12 cellular contexts compared by ENCODE assay signal in the genomic region with DNA sequence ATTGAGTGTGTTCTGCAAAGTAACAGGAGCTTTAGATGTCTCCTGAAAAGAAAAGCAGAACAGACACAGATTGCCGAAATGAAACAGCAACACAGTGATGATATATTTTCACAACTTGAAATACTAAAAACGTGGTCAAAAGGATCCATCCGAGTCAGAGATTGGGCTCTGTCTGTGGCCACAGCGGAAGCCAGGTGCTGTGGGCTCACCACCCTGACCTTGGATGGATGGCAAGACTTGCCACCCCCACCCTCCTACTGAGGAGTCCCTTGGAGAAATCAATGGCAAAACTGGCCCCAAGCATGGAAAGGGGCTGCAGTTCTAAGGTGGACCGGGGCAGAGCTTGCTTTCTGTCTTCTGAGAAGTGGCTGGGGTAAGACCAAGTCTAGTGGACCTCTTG. TPM values are rescaled to one million over a fixed set of nuclear protein-coding genes. Genes with fewer than 3 reads are reported as not detected.
DNase-seq lines count a peak whose midpoint lies in the region; ATAC-seq lines count a peak whose summit lies in the region.
"Had no signal": no experiment of that assay in that cellular context is flagged by ENCODE, and none has a peak within 500 bp of the region (broad histone marks: within the 10 kb centered on the region; RNA-seq: fewer than 3 reads in every experiment).

No MANE protein-coding gene starts in this region.

- H3K9me3 ChIP-seq in SJCRH30 (replicated peaks) = no peaks in the 10 kb centered on the region
- H3K9me3 ChIP-seq: psoas muscle had no signal

- H3K27me3 Mint-ChIP-seq in activated CD4-positive, alpha-beta T cell treated with anti-CD3 and anti-CD28 coated beads, Interleukin-2, amount 10 ng/mL, durations not matched to agents 7 days and 5 days = no peaks in the 10 kb centered on the region
- no peaks in the 10 kb centered on the region for H3K27me3 Mint-ChIP-seq in activated T-cell treated with anti-CD3 and anti-CD28 coated beads, Interleukin-2, amount 50 U/mL, for 72 hours (ENCODE audit: low read depth)

- peaks cover 17% of the 10 kb centered on the region for H3K9me3 Mint-ChIP-seq in activated CD4-positive, alpha-beta T cell treated with anti-CD3 and anti-CD28 coated beads, Interleukin-2, amount 10 ng/mL, durations not matched to agents 7 days and 5 days
- peaks cover 2 to 3% of the 10 kb centered on the region in 2 donors for H3K9me3 Mint-ChIP-seq in activated T-cell treated with anti-CD3 and anti-CD28 coated beads, Interleukin-2, amount 50 U/mL, for 72 hours

- peaks cover 47% of the 10 kb centered on the region for H3K36me3 Mint-ChIP-seq in activated CD4-positive, alpha-beta T cell treated with anti-CD3 and anti-CD28 coated beads, Interleukin-2, amount 10 ng/mL, durations not matched to agents 7 days and 5 days (ENCODE audit: low read depth)
- H3K36me3 Mint-ChIP-seq in activated T-cell treated with anti-CD3 and anti-CD28 coated beads, Interleukin-2, amount 50 U/mL, for 72 hours (ENCODE audit: insufficient read depth in 2 of 2) = peaks cover 0 to 6% of the 10 kb centered on the region in 2 donors

- POLR2A ChIA-PET in activated CD4-positive, alpha-beta T cell treated with anti-CD3 and anti-CD28 coated beads, Interleukin-2, amount 10 ng/mL, durations not matched to agents 7 days and 5 days (lab: Charles Lee) = no interaction called here

- H3K4me1 ChIP-seq in SJCRH30 = peaks cover 14% of the 10 kb centered on the region
- H3K4me1 ChIP-seq: psoas muscle had no signal

- H3K27me3 ChIP-seq in SJCRH30 = no peaks in the 10 kb centered on the region

- no peak overlapping the region for H3K4me3 ChIP-seq in SJCRH30
- H3K4me3 ChIP-seq: PC-9, psoas muscle had no signal

- no peaks in the 10 kb centered on the region for H3K36me3 ChIP-seq in SJCRH30

- CTCF ChIA-PET in activated CD4-positive, alpha-beta T cell treated with anti-CD3 and anti-CD28 coated beads, Interleukin-2, amount 10 ng/mL, durations not matched to agents 7 days and 5 days (lab: Charles Lee) = no interaction called here

- peak; percentile 48 for ATAC-seq in HG03064 (IDR thresholded peaks at IDR 0.05; ENCODE audit: low read depth, unreplicated experiment)
- peak; percentile 58 to 67 for ATAC-seq in activated T-cell treated with anti-CD3 and anti-CD28 coated beads, Interleukin-2, amount 50 U/mL, for 72 hours (replicated peaks in 1 of 2)
- ATAC-seq in stimulated activated naive CD8-positive, alpha-beta T cell treated with anti-CD3 and anti-CD28 coated beads, Interleukin-15, Interleukin-2, amounts not matched to agents 100 U/mL and 50 U/mL, for 24 hours = no peak
- ATAC-seq: psoas muscle had no signal

- peak overlapping the region; percentile 97 for H3K4me3 Mint-ChIP-seq in activated CD4-positive, alpha-beta T cell treated with anti-CD3 and anti-CD28 coated beads, Interleukin-2, amount 10 ng/mL, durations not matched to agents 7 days and 5 days
- peak overlapping the region; percentile 91 to 96 for H3K4me3 Mint-ChIP-seq in activated T-cell treated with anti-CD3 and anti-CD28 coated beads, Interleukin-2, amount 50 U/mL, for 72 hours

- H3K27ac ChIP-seq in SJCRH30 = no peak overlapping the region
- H3K27ac ChIP-seq: PC-9, psoas muscle had no signal

- H3K27ac Mint-ChIP-seq in activated CD4-positive, alpha-beta T cell treated with anti-CD3 and anti-CD28 coated beads, Interleukin-2, amount 10 ng/mL, durations not matched to agents 7 days and 5 days = peak overlapping the region; percentile 93
- peak overlapping the region; percentile 98 for H3K27ac Mint-ChIP-seq in activated T-cell treated with anti-CD3 and anti-CD28 coated beads, Interleukin-2, amount 50 U/mL, for 72 hours

- DNase-seq in activated CD4-positive, alpha-beta T cell treated with anti-CD3 and anti-CD28 coated beads, Interleukin-2, amount 10 ng/mL, durations not matched to agents 7 days and 5 days = peak; percentile 25
- DNase-seq in activated CD4-positive, alpha-beta T cell treated with anti-CD3 and anti-CD28 coated beads for 48 hours = no peak
- DNase-seq in activated T-cell treated with anti-CD3 and anti-CD28 coated beads, Interleukin-2, amount 50 U/mL, for 72 hours = peak; percentile 37 to 39
- peak; percentile 38 for DNase-seq in stimulated activated naive CD8-positive, alpha-beta T cell treated with anti-CD3 and anti-CD28 coated beads, Interleukin-15, Interleukin-2, amounts not matched to agents 100 U/mL and 50 U/mL, for 24 hours
- DNase-seq in SJCRH30 (no peak), COLO829 (ENCODE audit: low spot score) (no peak), NCI-H345 (lab: John Stamatoyannopoulos, UW) (no peak)
- DNase-seq: IMR-90, NCI-H2081, PC-9, psoas muscle had no signal

- H3K4me1 Mint-ChIP-seq in activated CD4-positive, alpha-beta T cell treated with anti-CD3 and anti-CD28 coated beads, Interleukin-2, amount 10 ng/mL, durations not matched to agents 7 days and 5 days = peaks cover 63% of the 10 kb centered on the region
- H3K4me1 Mint-ChIP-seq in activated T-cell treated with anti-CD3 and anti-CD28 coated beads, Interleukin-2, amount 50 U/mL, for 72 hours (ENCODE audit: low read depth) = peaks cover 75% of the 10 kb centered on the region

RNA-seq across cellular contexts. Expression of a gene that starts 31.4 kb away (rescaled TPM):
- 1 to 10 TPM; 5.4 to 6.4 TPM for total RNA-seq in activated CD4-positive, alpha-beta T cell treated with anti-CD3 and anti-CD28 coated beads, Interleukin-2, amount 10 ng/mL, durations not matched to agents 7 days and 5 days
- 1 to 10 TPM in 1 of 2 donors, under 1 TPM in 1; 0.83 to 1.0 TPM for total RNA-seq in activated T-cell treated with anti-CD3 and anti-CD28 coated beads, Interleukin-2, amount 50 U/mL, for 72 hours
- total RNA-seq in SJCRH30 (2014; rRNA removed; shearing (Covaris generic)) = 85.2 and 87.5 TPM in 2 replicates
- total RNA-seq: IMR-90 had no signal

Comparison
In these comparisons a context has a peak if more than half of its experiments do, and no peak if none do; other contexts are left out.
1. DNase-seq: peak in activated CD4-positive, alpha-beta T cell treated with anti-CD3 and anti-CD28 coated beads, Interleukin-2, amount 10 ng/mL, durations not matched to agents 7 days and 5 days (single experiment), activated T-cell treated with anti-CD3 and anti-CD28 coated beads, Interleukin-2, amount 50 U/mL, for 72 hours (2 of 2) and stimulated activated naive CD8-positive, alpha-beta T cell treated with anti-CD3 and anti-CD28 coated beads, Interleukin-15, Interleukin-2, amounts not matched to agents 100 U/mL and 50 U/mL, for 24 hours (single experiment); none in activated CD4-positive, alpha-beta T cell treated with anti-CD3 and anti-CD28 coated beads for 48 hours (single experiment), SJCRH30 (0 of 2), COLO829 (single experiment) and NCI-H345 (single experiment).
2. RNA of a gene that starts 31.4 kb away (total RNA-seq): 85.2 to 87.5 TPM in SJCRH30; 5.4 to 6.4 TPM in activated CD4-positive, alpha-beta T cell treated with anti-CD3 and anti-CD28 coated beads, Interleukin-2, amount 10 ng/mL, durations not matched to agents 7 days and 5 days and 0.83 to 1.0 TPM in activated T-cell treated with anti-CD3 and anti-CD28 coated beads, Interleukin-2, amount 50 U/mL, for 72 hours; every median in the first group is over 10 times any median in the second.